23 cellular contexts compared by ENCODE assay signal in the genomic region with DNA sequence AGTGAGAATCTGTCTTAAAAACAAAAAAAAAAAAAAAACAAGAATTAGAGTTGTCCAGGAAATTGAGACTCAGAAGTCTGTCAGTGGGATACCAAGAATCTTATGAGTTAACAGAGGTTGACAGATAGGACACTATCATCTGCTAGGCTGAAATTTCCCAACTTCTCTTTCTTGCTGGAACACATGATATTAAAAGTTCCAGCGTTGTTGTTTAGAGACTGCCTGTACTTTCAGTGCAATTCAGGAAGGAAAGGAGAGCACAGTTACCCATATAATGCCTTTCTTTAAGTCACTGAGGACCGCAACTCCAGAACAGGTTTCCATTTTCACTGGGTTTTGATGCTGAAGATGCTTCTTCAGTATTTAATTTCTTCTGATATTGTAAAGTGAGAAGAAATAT.
"Had no signal": no experiment of that assay in that cellular context is flagged by ENCODE, and none has a peak within 500 bp of the region (broad histone marks: within the 10 kb centered on the region; RNA-seq: fewer than 3 reads in every experiment).

No MANE protein-coding gene starts in this region.

- H3K36me3 ChIP-seq: stomach, suprapubic skin, thoracic aorta, thyroid gland, tibial artery, tibial nerve, transverse colon, upper lobe of left lung, upper lobe of right lung, uterus, vagina had no signal

- H3K27me3 ChIP-seq: stomach, suprapubic skin, testis, thyroid gland, tibial nerve, transverse colon, upper lobe of left lung, upper lobe of right lung, uterus, vagina had no signal

- H3K4me1 ChIP-seq: stomach, suprapubic skin, testis, thyroid gland, tibial artery, tibial nerve, upper lobe of left lung, upper lobe of right lung, uterus, vagina had no signal

- H3K9me3 ChIP-seq: testis, thyroid gland, upper lobe of right lung had no signal

- H3K27ac ChIP-seq: stomach, suprapubic skin, testis, thoracic aorta, thyroid gland, tibial artery, tibial nerve, transverse colon, upper lobe of left lung, upper lobe of right lung, uterus, vagina had no signal

- DNase-seq: stimulated activated CD4-positive, alpha-beta T cell treated with anti-CD3 and anti-CD28 coated beads, Interleukin-2, amount 100 ng/mL, for 48 hours; stimulated activated CD4-positive, alpha-beta T cell treated with anti-CD3 and anti-CD28 coated beads, Interleukin-4, amount 100 ng/mL, for 1 hour; stimulated activated CD4-positive, alpha-beta T cell treated with anti-CD3 and anti-CD28 coated beads, Interleukin-4, amount 100 ng/mL, for 24 hours; stimulated activated CD8-positive, alpha-beta memory T cell treated with anti-CD3 and anti-CD28 coated beads, Interleukin-4, amount 100 ng/mL, for 48 hours; stimulated activated naive B cell treated with anti-CD40 and anti-IgM and Interleukin-4, amounts not matched to agents 10 μg/mL and 1 μg/mL and 100 μg/mL, for 72 hours; stimulated activated naive CD4-positive, alpha-beta T cell; stimulated activated naive CD4-positive, alpha-beta T cell treated with Interleukin-2 at 50 U/mL for 16 hours; stimulated activated naive CD8-positive, alpha-beta T cell treated with anti-CD3 and anti-CD28 coated beads, Interleukin-15, amount 100 ng/mL, for 72 hours; stimulated activated naive CD8-positive, alpha-beta T cell treated with anti-CD3 and anti-CD28 coated beads, Interleukin-15, Interleukin-2, amounts not matched to agents 100 U/mL and 50 U/mL, for 24 hours; stomach; substantia nigra; testis; thyroid gland; tibial artery; transverse colon; trophoblast cell; upper lobe of left lung; upper lobe of right lung; uterus had no signal

- H3K4me3 ChIP-seq: stomach, suprapubic skin, testis, thoracic aorta, thyroid gland, tibial artery, tibial nerve, transverse colon, upper lobe of left lung, upper lobe of right lung, uterus, vagina had no signal
